10 cellular contexts compared by ENCODE assay signal in genomic region chr22:31951201-31952093, GRCh38. TPM values are rescaled to one million over a fixed set of nuclear protein-coding genes. Genes with fewer than 3 reads are reported as not detected.
DNase-seq lines count a peak whose midpoint lies in the region; ATAC-seq and TF ChIP-seq lines count a peak whose summit lies in the region.
"Had no signal": no experiment of that assay in that cellular context is flagged by ENCODE, and none has a peak within 500 bp of the region (broad histone marks: within the 10 kb centered on the region; RNA-seq: fewer than 3 reads in every experiment).

No MANE protein-coding gene starts in this region.

- no peaks in the 10 kb centered on the region for H3K36me3 ChIP-seq in breast epithelium
- H3K36me3 ChIP-seq in SJCRH30: peaks cover 31% of the 10 kb centered on the region; the same call in 1 of the 2 replicates

- H3K4me1 Mint-ChIP-seq in IgD-negative memory B cell (peaks cover 23 to 35% (median 31%) of the 10 kb centered on the region in 3 donors), naive B cell (peaks cover 20 to 38% (median 30%) of the 10 kb centered on the region in 3 donors)

- intact Hi-C loops in breast epithelium (cut with DNase I; ENCODE audit: low total_unique reads): no loop called here

- no peak overlapping the region for H3K4me3 ChIP-seq in breast epithelium
- H3K4me3 ChIP-seq in SJCRH30: no peak overlapping the region

- no peaks in the 10 kb centered on the region for H3K36me3 Mint-ChIP-seq in IgD-negative memory B cell
- H3K36me3 Mint-ChIP-seq in naive B cell: peaks cover 0 to 8% of the 10 kb centered on the region in 2 donors

- ATAC-seq in naive B cell (ENCODE audit: low read depth in 2 of 2) (no peak), HG02798 (IDR thresholded peaks at IDR 0.05; ENCODE audit: poor library complexity, unreplicated experiment) (no peak)

- H3K9me3 ChIP-seq in breast epithelium: no peaks in the 10 kb centered on the region
- H3K9me3 ChIP-seq in SJCRH30 (replicated peaks): no peaks in the 10 kb centered on the region

- H3K27me3 ChIP-seq in breast epithelium: no peaks in the 10 kb centered on the region
- H3K27me3 ChIP-seq in SJCRH30: no peaks in the 10 kb centered on the region

- H3K27ac ChIP-seq in 22Rv1: peak overlapping the region; percentile 19; the same call in 1 of the 2 replicates
- peak overlapping the region; percentile 52 to 74 for H3K27ac ChIP-seq in breast epithelium
- no peak overlapping the region for H3K27ac ChIP-seq in SJCRH30
- H3K27ac ChIP-seq: KMS-11 had no signal

- H3K4me3 Mint-ChIP-seq in IgD-negative memory B cell (peak overlapping the region in 1 of 4 donors; percentile 29), naive B cell (no peak overlapping the region)

- H3K9me3 Mint-ChIP-seq in IgD-negative memory B cell (no peaks in the 10 kb centered on the region), naive B cell (no peaks in the 10 kb centered on the region)

- H3K27me3 Mint-ChIP-seq in IgD-negative memory B cell (no peaks in the 10 kb centered on the region), naive B cell (no peaks in the 10 kb centered on the region)

- H3K27ac Mint-ChIP-seq in IgD-negative memory B cell: peak overlapping the region in 2 of 3 donors; percentile 6 to 38
- H3K27ac Mint-ChIP-seq in naive B cell: peak overlapping the region in 4 of 6 donors; percentile 42 to 64 (median 49)

- no peak for TF ChIP-seq CTCF in 22Rv1 (IDR thresholded peaks at IDR 0.05)
- TF ChIP-seq CTCF in breast epithelium (IDR thresholded peaks at IDR 0.05): no peak

- no peak for DNase-seq in breast epithelium (ENCODE audit: low spot score in 2 of 2)
- no peak for DNase-seq in naive B cell
- DNase-seq in AG08396 (ENCODE audit: low spot score): no peak
- DNase-seq in NCI-H510A treated with DMSO at 0.1 percent for 48 hours (lab: John Stamatoyannopoulos, UW): no peak
- DNase-seq in SJCRH30: no peak
- DNase-seq: SHP77 treated with DMSO at 0.1 percent for 48 hours had no signal

- H3K4me1 ChIP-seq in breast epithelium: peaks cover 0 to 23% of the 10 kb centered on the region in 2 donors
- H3K4me1 ChIP-seq in SJCRH30: peaks cover 3% of the 10 kb centered on the region

- TF ChIP-seq POLR2A in breast epithelium (IDR thresholded peaks at IDR 0.05): no peak

RNA-seq across cellular contexts. Expression of gene YWHAH, which starts 7.1 kb away (rescaled TPM):
- polyA plus RNA-seq in IgD-negative memory B cell (65.3 TPM), naive B cell (ENCODE audit: low read depth in 6 of 6) (10 to 100 TPM; 35.2 to 81.0 (median 55.7) TPM)
- total RNA-seq in breast epithelium: 10 to 100 TPM; 58.7 to 94.3 (median 85.9) TPM
- 100 and 106 TPM in 2 replicates for total RNA-seq in SJCRH30 (2014; rRNA removed; shearing (Covaris generic))
